In genomic region chr10:73058057-73058591, GRCh38 we compare ENCODE assay signal across 29 cellular contexts.
"Had no signal": no experiment of that assay in that cellular context is flagged by ENCODE, and none has a peak within 500 bp of the region (broad histone marks: within the 10 kb centered on the region; RNA-seq: fewer than 3 reads in every experiment).

No MANE protein-coding gene starts in this region.

- H3K27me3 ChIP-seq: gastrocnemius medialis, ovary, spleen, testis, tibial nerve, upper lobe of right lung, uterus had no signal

- H3K27me3 Mint-ChIP-seq: naive B cell; stimulated activated memory B cell treated with anti-CD40 and anti-IgM and Interleukin-4, amounts not matched to agents 10 μg/mL and 1 μg/mL and 100 μg/mL, for 72 hours had no signal

- H3K4me3 Mint-ChIP-seq: mesothelial cell of epicardium; naive B cell; nephron; stimulated activated memory B cell treated with anti-CD40 and anti-IgM and Interleukin-4, amounts not matched to agents 10 μg/mL and 1 μg/mL and 100 μg/mL, for 72 hours had no signal

- H3K4me1 Mint-ChIP-seq: mesothelial cell of epicardium, nephron had no signal

- H3K9me3 ChIP-seq: gastrocnemius medialis, mucosa of descending colon, ovary, psoas muscle, spleen, testis, tibial nerve, upper lobe of right lung, uterus had no signal

- H3K9me3 Mint-ChIP-seq: mesothelial cell of epicardium; naive B cell; nephron; stimulated activated memory B cell treated with anti-CD40 and anti-IgM and Interleukin-4, amounts not matched to agents 10 μg/mL and 1 μg/mL and 100 μg/mL, for 72 hours had no signal

- DNase-seq: effector CD4-positive, alpha-beta T cell; foreskin fibroblast; gastrocnemius medialis; head of caudate nucleus; mesenchymal stem cell; mucosa of descending colon; naive B cell; nucleus accumbens; ovary; posterior cingulate gyrus; psoas muscle; right cardiac atrium; spleen; stimulated activated CD4-positive, alpha-beta T cell treated with anti-CD3 and anti-CD28 coated beads, Interleukin-4, amount 100 ng/mL, for 4 hours; stimulated activated naive CD8-positive, alpha-beta T cell treated with anti-CD3 and anti-CD28 coated beads, Interleukin-15, Interleukin-2, amounts not matched to agents 100 U/mL and 50 U/mL, for 24 hours; substantia nigra; testis; upper lobe of right lung; uterus had no signal

- H3K27ac Mint-ChIP-seq: mesothelial cell of epicardium; nephron; stimulated activated memory B cell treated with anti-CD40 and anti-IgM and Interleukin-4, amounts not matched to agents 10 μg/mL and 1 μg/mL and 100 μg/mL, for 72 hours had no signal

- FAIRE-seq: keratinocyte had no signal

- H3K27ac ChIP-seq: coronary artery, gastrocnemius medialis, ovary, psoas muscle, skin epidermis, spleen, testis, tibial nerve, upper lobe of right lung, uterus had no signal

- ATAC-seq: esophagus mucosa; gastrocnemius medialis; left lobe of liver; mucosa of descending colon; psoas muscle; right cardiac atrium; stimulated activated memory B cell treated with anti-CD40 and anti-IgM and Interleukin-4, amounts not matched to agents 10 μg/mL and 1 μg/mL and 100 μg/mL, for 72 hours; stimulated activated naive CD8-positive, alpha-beta T cell treated with anti-CD3 and anti-CD28 coated beads, Interleukin-15, Interleukin-2, amounts not matched to agents 100 U/mL and 50 U/mL, for 24 hours; upper lobe of right lung had no signal

- H3K4me3 ChIP-seq: coronary artery, gastrocnemius medialis, lung, mucosa of descending colon, ovary, psoas muscle, skin epidermis, spleen, testis, tibial nerve, upper lobe of right lung, uterus had no signal

- H3K36me3 ChIP-seq: ovary, uterus had no signal

- H3K4me1 ChIP-seq: testis, tibial nerve, upper lobe of right lung, uterus had no signal
